Comparison of ENCODE assay signal across 8 cellular contexts in the genomic region with DNA sequence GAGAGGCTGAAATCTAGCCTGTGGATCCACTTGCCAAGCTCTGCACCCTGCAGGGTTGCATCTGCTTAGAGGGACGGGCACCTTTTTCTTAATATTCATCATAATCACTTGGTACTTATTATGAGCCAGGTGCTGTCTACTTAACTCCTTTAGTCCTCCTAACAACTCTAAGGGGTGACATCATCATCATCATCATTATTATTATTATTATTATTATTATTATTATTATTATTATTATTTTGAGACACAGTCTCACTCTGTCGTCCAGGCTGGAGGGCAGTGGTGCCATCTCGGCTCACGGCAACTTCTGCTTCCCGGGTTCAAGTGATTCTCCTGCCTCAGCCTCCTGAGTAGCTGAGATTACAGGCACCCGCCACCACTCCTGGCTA. TPM values are rescaled to one million over a fixed set of nuclear protein-coding genes. Genes with fewer than 3 reads are reported as not detected.
A peak's percentile ranks its signal among the peaks of the same experiment; 100 is the strongest.
DNase-seq lines count a peak whose midpoint lies in the region; ATAC-seq and TF ChIP-seq lines count a peak whose summit lies in the region.
"Not testable (repeated sequence)": the region's sequence is repeated elsewhere in the genome, so short reads cannot be mapped to it uniquely, and the experiment has no call there.
"Had no signal": no experiment of that assay in that cellular context is flagged by ENCODE, and none has a peak within 500 bp of the region (broad histone marks: within the 10 kb centered on the region; RNA-seq: fewer than 3 reads in every experiment).

No MANE protein-coding gene starts in this region.

- not testable (repeated sequence) for H3K4me3 ChIP-seq in BLaER1 treated with 17β-estradiol and CSF1 and Interleukin-3, amounts not matched to agents 10 nM and 100 nM; HEK293 (ENCODE audit: low read depth, low read length); SU-DHL-6 (ENCODE audit: insufficient read depth, low read length, poor library complexity, severe bottlenecking); dorsolateral prefrontal cortex

- H3K36me3 Mint-ChIP-seq in activated B cell treated with CpG ODN at 0.5 μM for 24 hours (ENCODE audit: low read depth): peaks cover 74% of the 10 kb centered on the region
- peaks cover 100% of the 10 kb centered on the region for H3K36me3 Mint-ChIP-seq in stimulated activated effector memory CD8-positive, alpha-beta T cell treated with anti-CD3 and anti-CD28 coated beads, Interleukin-12 subunit alpha, Interleukin-12 subunit beta, amount 100 ng/mL, for 72 hours

- not testable (repeated sequence) for H3K4me3 Mint-ChIP-seq in activated B cell treated with CpG ODN at 0.5 μM for 24 hours; stimulated activated effector memory CD8-positive, alpha-beta T cell treated with anti-CD3 and anti-CD28 coated beads, Interleukin-12 subunit alpha, Interleukin-12 subunit beta, amount 100 ng/mL, for 72 hours

- not testable (repeated sequence) for H2AFZ ChIP-seq in SU-DHL-6 (ENCODE audit: low read depth, low read length, severe bottlenecking)

- not testable (repeated sequence) for H3K27me3 Mint-ChIP-seq in activated B cell treated with CpG ODN at 0.5 μM for 24 hours

- H3K36me3 ChIP-seq in BLaER1 treated with 17β-estradiol and CSF1 and Interleukin-3, amounts not matched to agents 10 nM and 100 nM: peaks cover 0 to 12% (median 0%) of the 10 kb centered on the region in 11 experiments; a peak in 3 of 22 replicates
- H3K36me3 ChIP-seq in HEK293 (ENCODE audit: control insufficient read depth in 2 of 2, insufficient read depth in 1 of 2, low read length in 2 of 2): not testable (repeated sequence)
- H3K36me3 ChIP-seq in SU-DHL-6 (ENCODE audit: low read length): peaks cover 13% of the 10 kb centered on the region

- POLR2A ChIA-PET in HEK293 (lab: Yijun Ruan, JAX): not testable (repeated sequence)
- POLR2A ChIA-PET in activated B cell treated with CpG ODN at 0.5 μM for 24 hours (lab: Charles Lee): interaction anchor here (0.7 to 11.9 kb wide), 2 partner anchors 50 to 68 kb away, joined by 3 to 128 read pairs; no protein-coding TSS in a partner anchor

- not testable (repeated sequence) for TF ChIP-seq CTCF in HEK293 (tag by site-specific recombination; IDR thresholded peaks at IDR 0.05); SU-DHL-6 (IDR thresholded peaks at IDR 0.05; ENCODE audit: insufficient read depth, low read length, poor library complexity, severe bottlenecking); activated B cell treated with CpG ODN at 0.5 μM for 24 hours (IDR thresholded peaks at IDR 0.05); dorsolateral prefrontal cortex (IDR thresholded peaks at IDR 0.05 in 54 of 56, conservative IDR thresholded peaks at IDR 0.05 in 2 of 56; ENCODE audit: low read depth in 1 of 56, partially characterized antibody in 56 of 56)

- H3K27me3 ChIP-seq in BLaER1 treated with 17β-estradiol and CSF1 and Interleukin-3, amounts not matched to agents 10 nM and 100 nM; SU-DHL-6 (ENCODE audit: low read length); dorsolateral prefrontal cortex: not testable (repeated sequence)

- not testable (repeated sequence) for H3K9ac ChIP-seq in BLaER1 treated with 17β-estradiol and CSF1 and Interleukin-3, amounts not matched to agents 10 nM and 100 nM; SU-DHL-6 (ENCODE audit: low read length)

- intact Hi-C loops in activated B cell treated with CpG ODN at 0.5 μM for 24 hours (cut with micrococcal nuclease): loop anchor here (2.0 kb wide), 1 partner anchor 13 kb away; no protein-coding TSS in a partner anchor
- intact Hi-C loops in dorsolateral prefrontal cortex (cut with DNase I): not testable (repeated sequence)

- DNase-seq in activated B cell treated with CpG ODN at 0.5 μM for 24 hours; dorsolateral prefrontal cortex; stimulated activated effector memory CD8-positive, alpha-beta T cell treated with anti-CD3 and anti-CD28 coated beads, Interleukin-12 subunit alpha, Interleukin-12 subunit beta, amount 100 ng/mL, for 72 hours (ENCODE audit: low spot score in 2 of 2): not testable (repeated sequence)
- peak; percentile 41 for DNase-seq in activated effector memory CD4-positive, alpha-beta T cell treated with anti-CD3 and anti-CD28 coated beads, Interleukin-2, amount 50 U/mL, for 16 hours

- H3K4me2 ChIP-seq in BLaER1 treated with 17β-estradiol and CSF1 and Interleukin-3, amounts not matched to agents 10 nM and 100 nM: peak overlapping the region in 8 of 11 experiments; percentile 94 to 100 (median 99); a peak in 12 of 22 replicates
- H3K4me2 ChIP-seq in SU-DHL-6 (ENCODE audit: low read depth, low read length, poor library complexity, severe bottlenecking): not testable (repeated sequence)

- peaks cover 0 to 22% (median 9%) of the 10 kb centered on the region in 11 experiments; a peak in 12 of 22 replicates for H3K9me3 ChIP-seq in BLaER1 treated with 17β-estradiol and CSF1 and Interleukin-3, amounts not matched to agents 10 nM and 100 nM (replicated peaks in 1 of 11)
- H3K9me3 ChIP-seq in HEK293 (ENCODE audit: control insufficient read depth, insufficient read depth, low read depth, low read length); SU-DHL-6 (ENCODE audit: insufficient read depth, low read length): not testable (repeated sequence)

- H3K4me1 ChIP-seq in BLaER1 treated with 17β-estradiol and CSF1 and Interleukin-3, amounts not matched to agents 10 nM and 100 nM: peaks cover 39 to 58% (median 55%) of the 10 kb centered on the region in 10 experiments
- H3K4me1 ChIP-seq in HEK293 (ENCODE audit: control insufficient read depth, insufficient read depth, low read length): not testable (repeated sequence)

- not testable (repeated sequence) for H3F3A ChIP-seq in SU-DHL-6 (ENCODE audit: insufficient read depth)

- H3K9me3 Mint-ChIP-seq in activated B cell treated with CpG ODN at 0.5 μM for 24 hours; stimulated activated effector memory CD8-positive, alpha-beta T cell treated with anti-CD3 and anti-CD28 coated beads, Interleukin-12 subunit alpha, Interleukin-12 subunit beta, amount 100 ng/mL, for 72 hours: not testable (repeated sequence)

- H3K27ac Mint-ChIP-seq in activated B cell treated with CpG ODN at 0.5 μM for 24 hours: peak overlapping the region; percentile 79
- H3K27ac Mint-ChIP-seq in stimulated activated effector memory CD8-positive, alpha-beta T cell treated with anti-CD3 and anti-CD28 coated beads, Interleukin-12 subunit alpha, Interleukin-12 subunit beta, amount 100 ng/mL, for 72 hours: peak overlapping the region; percentile 72

- H3K9me2 ChIP-seq in SU-DHL-6 (replicated peaks; ENCODE audit: insufficient read depth, low read length): not testable (repeated sequence)

- peaks cover 98% of the 10 kb centered on the region for H3K4me1 Mint-ChIP-seq in activated B cell treated with CpG ODN at 0.5 μM for 24 hours
- H3K4me1 Mint-ChIP-seq in stimulated activated effector memory CD8-positive, alpha-beta T cell treated with anti-CD3 and anti-CD28 coated beads, Interleukin-12 subunit alpha, Interleukin-12 subunit beta, amount 100 ng/mL, for 72 hours: peaks cover 96% of the 10 kb centered on the region

- peak overlapping the region in 1 of 11 experiments; percentile 77; a peak in 1 of 22 replicates for H3K27ac ChIP-seq in BLaER1 treated with 17β-estradiol and CSF1 and Interleukin-3, amounts not matched to agents 10 nM and 100 nM
- not testable (repeated sequence) for H3K27ac ChIP-seq in HEK293 (ENCODE audit: extremely low read depth, low read depth, low read length)
- H3K27ac ChIP-seq in SU-DHL-6 (ENCODE audit: low read depth, low read length) (peak overlapping the region; percentile 46; the same call in 1 of the 2 replicates), dorsolateral prefrontal cortex (peak overlapping the region in 31 of 59 donors; percentile 4 to 97 (median 68))

- not testable (repeated sequence) for ATAC-seq in activated B cell treated with CpG ODN at 0.5 μM for 24 hours (ENCODE audit: low read depth); stimulated activated effector memory CD8-positive, alpha-beta T cell treated with anti-CD3 and anti-CD28 coated beads, Interleukin-12 subunit alpha, Interleukin-12 subunit beta, amount 100 ng/mL, for 72 hours

- CTCF ChIA-PET in HEK293 (lab: Yijun Ruan, JAX): not testable (repeated sequence)
- CTCF ChIA-PET in activated B cell treated with CpG ODN at 0.5 μM for 24 hours (lab: Charles Lee): interaction anchor here (2.2 kb wide), 1 partner anchor 79 kb away, joined by 7 read pairs; no protein-coding TSS in a partner anchor

- H4K20me1 ChIP-seq in BLaER1 treated with 17β-estradiol and CSF1 and Interleukin-3, amounts not matched to agents 10 nM and 100 nM: not testable (repeated sequence)
- H4K20me1 ChIP-seq in SU-DHL-6 (ENCODE audit: low read depth, low read length): peaks cover 23% of the 10 kb centered on the region

- peaks cover 98% of the 10 kb centered on the region for H3K79me2 ChIP-seq in SU-DHL-6 (ENCODE audit: insufficient read depth, low read length)

TF ChIP-seq in HEK293, 187 proteins besides CTCF, POLR2A, EP300 and RAD21:
- TF ChIP-seq ZBTB20 (tag by site-specific recombination; IDR thresholded peaks at IDR 0.05): 0 out of 2 replicates have a peak, but pooled peaks have one; percentile 2

RNA-seq across cellular contexts. Expression of a gene that starts 8.1 kb away (rescaled TPM):
- 98.3 and 99.3 TPM in 2 replicates for total RNA-seq in activated B cell treated with CpG ODN at 0.5 μM for 24 hours
- 100 to 1,000 TPM; 104 to 181 (median 137) TPM for total RNA-seq in dorsolateral prefrontal cortex
- total RNA-seq: Caco-2 had no signal
